ENCODE assay signal across 23 cellular contexts in genomic region chr15:55868707-55869106, GRCh38.
DNase-seq lines count a peak whose midpoint lies in the region; ATAC-seq and TF ChIP-seq lines count a peak whose summit lies in the region.
"Had no signal": no experiment of that assay in that cellular context is flagged by ENCODE, and none has a peak within 500 bp of the region (broad histone marks: within the 10 kb centered on the region; RNA-seq: fewer than 3 reads in every experiment).

No MANE protein-coding gene starts in this region.

- H3K36me3 ChIP-seq in BE2C (no peaks in the 10 kb centered on the region), HAP-1 (replicated peaks) (no peaks in the 10 kb centered on the region)
- H3K36me3 ChIP-seq: WERI-Rb-1 had no signal

- no peak for TF ChIP-seq CTCF in fibroblast of mammary gland (conservative IDR thresholded peaks at IDR 0.05; ENCODE audit: control insufficient read depth, insufficient read depth, low read depth, low read length)
- no peak for TF ChIP-seq CTCF in BE2C (IDR thresholded peaks at IDR 0.05; ENCODE audit: low read depth, low read length)

- no peak for ATAC-seq in HG03196 (IDR thresholded peaks at IDR 0.05; ENCODE audit: unreplicated experiment)
- ATAC-seq: activated naive CD8-positive, alpha-beta T cell treated with anti-CD3 and anti-CD28 coated beads, Interleukin-2, amount 50 U/mL, for 24 hours had no signal

- peaks cover 3% of the 10 kb centered on the region; the same call in 1 of the 2 replicates for H3K4me1 ChIP-seq in BE2C
- H3K4me1 ChIP-seq in HAP-1: peaks cover 35% of the 10 kb centered on the region
- H3K4me1 ChIP-seq: testis had no signal

- DNase-seq in HuH-7.5 (ENCODE audit: low spot score) (peak; percentile 7), RPMI7951 (ENCODE audit: low read depth) (peak; percentile 11), fibroblast of mammary gland (ENCODE audit: low read depth) (peak; percentile 12), renal cortical epithelial cell (ENCODE audit: low read depth) (peak; percentile 13), BE2C (no peak), HAP-1 (ENCODE audit: low spot score in 2 of 2) (no peak), KBM-7 (no peak)
- DNase-seq: activated CD4-positive, alpha-beta T cell treated with anti-CD3 and anti-CD28 coated beads for 48 hours; activated naive CD8-positive, alpha-beta T cell treated with anti-CD3 and anti-CD28 coated beads, Interleukin-2, amount 50 U/mL, for 24 hours; activated T-cell treated with anti-CD3 and anti-CD28 coated beads, Interleukin-2, amount 50 U/mL, for 48 hours; effector CD8-positive, alpha-beta T cell; erythroblast; mesendoderm; NCI-H1417; NCI-H2081; NCI-H446 treated with DMSO at 0.1 percent for 48 hours; NCI-H82; SHP77 treated with DMSO at 0.1 percent for 48 hours; stimulated activated naive CD4-positive, alpha-beta T cell treated with Interleukin-2 at 50 U/mL for 16 hours; testis; WERI-Rb-1 had no signal

- H3K4me3 ChIP-seq in fibroblast of mammary gland (ENCODE audit: control insufficient read depth, low read depth, low read length) (no peak overlapping the region), BE2C (ENCODE audit: low read depth, low read length) (no peak overlapping the region), HAP-1 (no peak overlapping the region)
- H3K4me3 ChIP-seq: testis had no signal

- in situ Hi-C loops in HAP-1 (cut with MboI; ENCODE audit: low sequenced_read_pairs): no loop called here
- in situ Hi-C loops in KBM-7 (cut with MboI; ENCODE audit: low pct_unique_long_range_greater_than_20kb, low sequenced_read_pairs): no loop called here

- no peaks in the 10 kb centered on the region for H3K9me3 ChIP-seq in BE2C
- H3K9me3 ChIP-seq in HAP-1: no peaks in the 10 kb centered on the region
- H3K9me3 ChIP-seq: neutrophil, testis had no signal

- H3K27me3 ChIP-seq in BE2C: no peaks in the 10 kb centered on the region
- no peaks in the 10 kb centered on the region for H3K27me3 ChIP-seq in HAP-1 (ENCODE audit: low read depth)
- H3K27me3 ChIP-seq: neutrophil, testis had no signal

Comparison
In these comparisons a context has a peak if more than half of its experiments do, and no peak if none do; other contexts are left out.
1. DNase-seq: peak in HuH-7.5 (single experiment), RPMI7951 (single experiment), fibroblast of mammary gland (single experiment) and renal cortical epithelial cell (single experiment); none in BE2C (single experiment), HAP-1 (0 of 2) and KBM-7 (single experiment).